Comparison of ENCODE assay signal across 1 cellular context in genomic region chr1:167152192-167152876, GRCh38.
TF ChIP-seq lines count a peak whose summit lies in the region.

No MANE protein-coding gene starts in this region.

TF ChIP-seq in HepG2, 621 proteins besides CTCF, POLR2A, EP300 and RAD21 (continued from another document):
- TF ChIP-seq HDAC6 (IDR thresholded peaks at IDR 0.05; ENCODE audit: low read depth, low read length), result no peak
- TF ChIP-seq TFAP4 (IDR thresholded peaks at IDR 0.05; ENCODE audit: borderline replicate concordance, low read depth), result no peak
- TF ChIP-seq GABPA (IDR thresholded peaks at IDR 0.05; ENCODE audit: low read depth, low read length), result peak; percentile 27
- peak; percentile 67 for TF ChIP-seq GABPA (CRISPR knock-in tag; IDR thresholded peaks at IDR 0.05; ENCODE audit: low read depth)
- no peak for TF ChIP-seq HDAC1 (CRISPR knock-in tag; IDR thresholded peaks at IDR 0.05)
- TF ChIP-seq ZNF652 (CRISPR knock-in tag; IDR thresholded peaks at IDR 0.05; ENCODE audit: borderline replicate concordance, low read depth), result no peak
- TF ChIP-seq U2AF1 (optimal IDR thresholded peaks at IDR 0.05; ENCODE audit: low read depth, low read length), result no peak
